ENCODE assay signal across 16 cellular contexts in the genomic region with DNA sequence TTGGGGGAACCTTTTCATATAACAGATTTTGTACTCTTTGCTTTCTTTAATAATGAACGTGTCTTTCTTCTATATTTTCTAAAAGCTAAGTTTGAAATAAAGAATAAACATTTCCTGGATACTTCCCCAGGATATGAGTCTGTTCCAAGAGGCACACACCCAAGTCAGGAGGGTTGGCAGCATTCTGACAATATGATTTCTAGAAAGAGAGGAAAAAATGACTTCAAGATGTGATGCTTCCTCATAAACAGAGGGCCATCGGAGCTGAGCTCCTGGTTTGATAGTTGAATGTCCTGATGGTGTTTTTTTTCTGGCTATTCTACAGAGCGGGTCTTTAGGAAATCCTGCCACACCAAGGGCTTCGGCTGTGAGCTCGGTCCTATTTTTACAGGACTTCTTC.
DNase-seq lines count a peak whose midpoint lies in the region; FAIRE-seq and TF ChIP-seq lines count a peak whose summit lies in the region.
"Had no signal": no experiment of that assay in that cellular context is flagged by ENCODE, and none has a peak within 500 bp of the region (broad histone marks: within the 10 kb centered on the region; RNA-seq: fewer than 3 reads in every experiment).

No MANE protein-coding gene starts in this region.

- WGBS in mesenchymal stem cell, result 88% methylated on average over 4 of the region's 5 CpGs
- WGBS in suprapubic skin, result 33% methylated on average over 5 of the region's 5 CpGs
- WGBS in small intestine, 3 donors, result 55 to 80% (median 69%) methylated on average over 5 of the region's 5 CpGs

- no peaks in the 10 kb centered on the region for H3K79me1 ChIP-seq in mesenchymal stem cell (replicated peaks; ENCODE audit: low read length, poor library complexity, severe bottlenecking)

- no peak for FAIRE-seq in small intestine (lab: Jason Lieb, UNC)
- FAIRE-seq: D721Med had no signal

- no peak overlapping the region for H2BK5ac ChIP-seq in mesenchymal stem cell (ENCODE audit: low read depth, low read length, poor library complexity, severe bottlenecking)

- H3K14ac ChIP-seq in mesenchymal stem cell (ENCODE audit: low read length in 2 of 2), result no peak overlapping the region

- H3K9me3 ChIP-seq in mesenchymal stem cell (ENCODE audit: control insufficient read depth, low read length) (no peaks in the 10 kb centered on the region), suprapubic skin (no peaks in the 10 kb centered on the region), small intestine (ENCODE audit: control insufficient read depth, low read depth) (no peaks in the 10 kb centered on the region)
- H3K9me3 ChIP-seq: Peyer's patch had no signal

- H2AK5ac ChIP-seq in mesenchymal stem cell (ENCODE audit: low read length, severe bottlenecking), result no peak overlapping the region

- H3K18ac ChIP-seq in mesenchymal stem cell (ENCODE audit: low read depth in 1 of 2, low read length in 2 of 2), result no peak overlapping the region

- no peak overlapping the region for H3K4me3 ChIP-seq in fibroblast of pulmonary artery (replicated peaks; ENCODE audit: low read depth, low read length)
- H3K4me3 ChIP-seq in mesenchymal stem cell (ENCODE audit: insufficient read depth in 1 of 2, low read depth in 1 of 2, low read length in 2 of 2), result peak overlapping the region in 1 of 2 experiments; percentile 47
- no peak overlapping the region for H3K4me3 ChIP-seq in suprapubic skin
- H3K4me3 ChIP-seq in small intestine (ENCODE audit: low read depth in 1 of 2, low read length in 2 of 2), result no peak overlapping the region
- H3K4me3 ChIP-seq: Peyer's patch had no signal

- H3K23ac ChIP-seq in mesenchymal stem cell (ENCODE audit: low read length in 2 of 2), result no peak overlapping the region

- no peak overlapping the region for H2BK12ac ChIP-seq in mesenchymal stem cell (ENCODE audit: low read length in 2 of 2)

- no peak overlapping the region for H2BK120ac ChIP-seq in mesenchymal stem cell (ENCODE audit: low read depth, low read length)

- no peak overlapping the region for H2BK15ac ChIP-seq in mesenchymal stem cell (ENCODE audit: low read depth, poor library complexity, severe bottlenecking)

- no peak overlapping the region for H4K91ac ChIP-seq in mesenchymal stem cell (ENCODE audit: low read length)

- peak overlapping the region; percentile 55 for H3K9ac ChIP-seq in mesenchymal stem cell (ENCODE audit: low read length)

- TF ChIP-seq CTCF in fibroblast of pulmonary artery (IDR thresholded peaks at IDR 0.05; ENCODE audit: low read length, missing control alignments) (no peak), suprapubic skin (IDR thresholded peaks at IDR 0.05) (no peak)

- no peak for TF ChIP-seq POLR2A in suprapubic skin (IDR thresholded peaks at IDR 0.05)

- no peak overlapping the region for H3K27ac ChIP-seq in mesenchymal stem cell (ENCODE audit: low read length, poor library complexity, severe bottlenecking)
- H3K27ac ChIP-seq in suprapubic skin, result peak overlapping the region; percentile 71
- peak overlapping the region in 1 of 2 donors; percentile 11 for H3K27ac ChIP-seq in small intestine (ENCODE audit: low read depth in 1 of 2, low read length in 1 of 2)
- H3K27ac ChIP-seq: Peyer's patch had no signal

- no peak overlapping the region for H3K4me2 ChIP-seq in mesenchymal stem cell (ENCODE audit: low read length, poor library complexity, severe bottlenecking)

- H3K27me3 ChIP-seq in mesenchymal stem cell (ENCODE audit: control insufficient read depth in 1 of 2, insufficient read depth in 1 of 2, low read length in 2 of 2) (no peaks in the 10 kb centered on the region), suprapubic skin (no peaks in the 10 kb centered on the region), small intestine (ENCODE audit: control insufficient read depth in 2 of 2, insufficient read depth in 2 of 2, low read length in 2 of 2) (no peaks in the 10 kb centered on the region)
- H3K27me3 ChIP-seq: Peyer's patch had no signal

- no peaks in the 10 kb centered on the region for H3K4me1 ChIP-seq in mesenchymal stem cell (ENCODE audit: control insufficient read depth, insufficient read depth, low read depth, low read length)
- H3K4me1 ChIP-seq in suprapubic skin, result peaks cover 10% of the 10 kb centered on the region
- H3K4me1 ChIP-seq in small intestine (ENCODE audit: control insufficient read depth in 2 of 2, insufficient read depth in 1 of 2, low read depth in 1 of 2, low read length in 1 of 2), result no peaks in the 10 kb centered on the region
- H3K4me1 ChIP-seq: Peyer's patch had no signal

- no peak for TF ChIP-seq EP300 in suprapubic skin (IDR thresholded peaks at IDR 0.05)

- no peak overlapping the region for H3K4ac ChIP-seq in mesenchymal stem cell (ENCODE audit: low read depth in 1 of 2, low read length in 2 of 2)

- no peaks in the 10 kb centered on the region for H3K36me3 ChIP-seq in mesenchymal stem cell (ENCODE audit: control insufficient read depth in 1 of 2, insufficient read depth in 2 of 2, low read depth in 1 of 2, low read length in 2 of 2)
- H3K36me3 ChIP-seq in suprapubic skin, result no peaks in the 10 kb centered on the region
- H3K36me3 ChIP-seq in small intestine (ENCODE audit: control insufficient read depth in 2 of 2, insufficient read depth in 2 of 2, low read length in 2 of 2), result no peaks in the 10 kb centered on the region
- H3K36me3 ChIP-seq: Peyer's patch had no signal

- no peak overlapping the region for H4K8ac ChIP-seq in mesenchymal stem cell (ENCODE audit: low read length)

- no peak overlapping the region for H2AFZ ChIP-seq in mesenchymal stem cell (ENCODE audit: low read depth, low read length)

- DNase-seq in dermis blood vessel endothelial cell (peak; percentile 72), fibroblast of pulmonary artery (ENCODE audit: low read depth) (peak; percentile 1), mesenchymal stem cell (no peak), suprapubic skin (ENCODE audit: low spot score in 2 of 2) (no peak), DMS153 treated with DMSO at 0.1 percent for 48 hours (lab: John Stamatoyannopoulos, UW; ENCODE audit: unreplicated experiment) (no peak), GM03348 (ENCODE audit: low spot score) (no peak), small intestine (no peak)
- DNase-seq: CD8-positive, alpha-beta T cell; MM.1S; NCI-H1105 treated with DMSO at 0.1 percent for 48 hours; NCI-H187; NCI-H446; NCI-H748 treated with DMSO at 0.1 percent for 48 hours; Peyer's patch; SHP77 treated with DMSO at 0.1 percent for 48 hours had no signal

Comparison
In these comparisons a context has a peak if more than half of its experiments do, and no peak if none do; other contexts are left out.
1. DNase-seq: peak in dermis blood vessel endothelial cell (single experiment) and fibroblast of pulmonary artery (single experiment); none in mesenchymal stem cell (single experiment), suprapubic skin (0 of 2), DMS153 treated with DMSO at 0.1 percent for 48 hours (single experiment), GM03348 (single experiment) and small intestine (single experiment).